In the genomic region with DNA sequence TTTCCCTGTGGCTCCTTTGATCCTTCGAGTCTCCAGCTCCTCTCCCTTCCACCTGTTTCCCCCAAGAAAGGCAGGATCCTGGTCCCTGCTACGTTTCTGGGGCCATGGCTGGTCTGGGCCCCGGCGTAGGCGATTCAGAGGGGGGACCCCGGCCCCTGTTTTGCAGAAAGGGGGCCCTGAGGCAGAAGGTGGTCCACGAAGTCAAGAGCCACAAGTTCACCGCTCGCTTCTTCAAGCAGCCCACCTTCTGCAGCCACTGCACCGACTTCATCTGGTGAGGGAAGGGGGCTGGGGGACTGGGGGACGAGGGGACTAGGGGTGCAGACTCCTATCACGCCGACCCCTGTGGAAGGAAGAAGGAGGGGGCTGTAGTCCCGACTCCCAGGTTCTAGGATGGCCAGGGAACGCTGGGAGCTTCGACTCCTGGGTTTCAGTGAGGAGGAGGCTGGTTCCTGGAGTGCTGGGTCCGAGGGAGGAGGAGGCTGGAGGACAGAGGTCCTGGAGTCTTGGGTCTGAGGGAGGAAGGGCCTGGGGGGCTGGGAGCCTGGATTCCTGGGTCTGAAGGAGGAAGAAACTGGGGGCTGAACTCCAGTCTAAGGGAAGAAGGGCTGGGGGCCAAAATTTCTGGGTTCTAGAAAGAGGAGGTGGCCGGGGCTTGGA, we compare ENCODE assay signal across 10 cellular contexts. TPM values are rescaled to one million over a fixed set of nuclear protein-coding genes. Genes with fewer than 3 reads are reported as not detected.
DNase-seq lines count a peak whose midpoint lies in the region; ATAC-seq, FAIRE-seq and TF ChIP-seq lines count a peak whose summit lies in the region.
"Had no signal": no experiment of that assay in that cellular context is flagged by ENCODE, and none has a peak within 500 bp of the region (broad histone marks: within the 10 kb centered on the region; RNA-seq: fewer than 3 reads in every experiment).

No MANE protein-coding gene starts in this region.

- no peak for TF ChIP-seq EP300 in neural cell (conservative IDR thresholded peaks at IDR 0.05; ENCODE audit: poor library complexity, severe bottlenecking)

- no peaks in the 10 kb centered on the region for H4K20me1 ChIP-seq in neural cell (ENCODE audit: insufficient read depth)

- H3K79me2 ChIP-seq in neural cell (replicated peaks; ENCODE audit: insufficient read depth, low read length) = no peaks in the 10 kb centered on the region

- H3K9me3 Mint-ChIP-seq in Caco-2 (ENCODE audit: unreplicated experiment) = no peaks in the 10 kb centered on the region

- no peaks in the 10 kb centered on the region for H3K36me3 ChIP-seq in Caco-2 (ENCODE audit: control insufficient read depth, insufficient read depth, low read length)
- H3K36me3 ChIP-seq in effector memory CD4-positive, alpha-beta T cell (ENCODE audit: control insufficient read depth, insufficient read depth, low read length) = no peaks in the 10 kb centered on the region
- H3K36me3 ChIP-seq in neural cell (ENCODE audit: insufficient read depth, low read length) = no peaks in the 10 kb centered on the region
- H3K36me3 ChIP-seq: ovary had no signal

- peaks cover 4% of the 10 kb centered on the region for H3K27me3 Mint-ChIP-seq in Caco-2 (ENCODE audit: insufficient read depth, unreplicated experiment)

- TF ChIP-seq RAD21 in neural cell (conservative IDR thresholded peaks at IDR 0.05) = no peak

- H3K4me2 ChIP-seq in neural cell (ENCODE audit: low read length) = peak overlapping the region; percentile 78

- TF ChIP-seq CTCF in Caco-2 (IDR thresholded peaks at IDR 0.05; ENCODE audit: insufficient read depth in 1 of 2, low read depth in 1 of 2, low read length in 1 of 2, severe bottlenecking in 1 of 2, unreplicated experiment in 1 of 2) = peak in 1 of 2 experiments; percentile 3
- peak; percentile 9; the same call in 1 of the 2 replicates for TF ChIP-seq CTCF in LNCAP (IDR thresholded peaks at IDR 0.05)
- TF ChIP-seq CTCF in neural cell (IDR thresholded peaks at IDR 0.05; ENCODE audit: poor library complexity, severe bottlenecking) = peak; percentile 28

- peak overlapping the region; percentile 66 for H3K9ac ChIP-seq in neural cell (ENCODE audit: low read length)

- DNase-seq in Caco-2 = no peak
- no peak for DNase-seq in effector memory CD4-positive, alpha-beta T cell
- no peak for DNase-seq in NCI-H2196 treated with DMSO at 0.1 percent for 48 hours (lab: John Stamatoyannopoulos, UW; ENCODE audit: unreplicated experiment)
- no peak for DNase-seq in GM12891 (ENCODE audit: insufficient read length, low spot score)
- DNase-seq in NCI-H1105 treated with DMSO at 0.1 percent for 48 hours (lab: John Stamatoyannopoulos, UW) = no peak
- DNase-seq: GF-D8 had no signal

- H3K27ac Mint-ChIP-seq in Caco-2 (ENCODE audit: unreplicated experiment) = no peak overlapping the region

- H3K4me1 ChIP-seq in Caco-2 = peaks cover 10% of the 10 kb centered on the region; the same call in 1 of the 2 replicates
- peaks cover 33% of the 10 kb centered on the region for H3K4me1 ChIP-seq in effector memory CD4-positive, alpha-beta T cell (ENCODE audit: control insufficient read depth, insufficient read depth, low read length, poor library complexity, severe bottlenecking)

- TF ChIP-seq POLR2A in GM12891 (IDR thresholded peaks at IDR 0.05; ENCODE audit: low read depth, low read length) = no peak

- H3K4me3 Mint-ChIP-seq in Caco-2 (ENCODE audit: unreplicated experiment) = no peak overlapping the region

- POLR2A ChIA-PET in Caco-2 (lab: Charles Lee) = interaction anchor here (0.6 to 1.7 kb wide), 2 partner anchors 14 to 107 kb away, joined by 5 to 26 read pairs; partner anchors contain the start of gene MYADM

- peaks cover 8% of the 10 kb centered on the region for H3K4me1 Mint-ChIP-seq in Caco-2 (ENCODE audit: low read depth, unreplicated experiment)

- intact Hi-C loops in Caco-2 (cut with micrococcal nuclease; ENCODE audit: unreplicated experiment) = loop anchor here (1.0 to 5.0 kb wide), 5 partner anchors 18 to 142 kb away; no protein-coding TSS in a partner anchor

- no peak for FAIRE-seq in GM12891 (lab: Jason Lieb, UNC)

- no peak overlapping the region for H3K27ac ChIP-seq in effector memory CD4-positive, alpha-beta T cell (ENCODE audit: insufficient read depth, low read length, poor library complexity, severe bottlenecking)
- no peak overlapping the region for H3K27ac ChIP-seq in neural cell (ENCODE audit: low read length)
- H3K27ac ChIP-seq: ovary had no signal

- H3K9me3 ChIP-seq in Caco-2 (no peaks in the 10 kb centered on the region), neural cell (ENCODE audit: low read length) (no peaks in the 10 kb centered on the region)
- no peaks in the 10 kb centered on the region for H3K9me3 ChIP-seq in effector memory CD4-positive, alpha-beta T cell (ENCODE audit: control insufficient read depth, low read length)
- H3K9me3 ChIP-seq: ovary had no signal

- H2AFZ ChIP-seq in neural cell (ENCODE audit: low read depth, low read length) = no peak overlapping the region

- H3K27me3 ChIP-seq in Caco-2 (replicated peaks; ENCODE audit: control insufficient read depth, insufficient read depth, low read length) (no peaks in the 10 kb centered on the region), neural cell (ENCODE audit: insufficient read depth, low read depth, low read length) (no peaks in the 10 kb centered on the region)
- H3K27me3 ChIP-seq in effector memory CD4-positive, alpha-beta T cell (replicated peaks; ENCODE audit: control insufficient read depth, insufficient read depth, low read length, poor library complexity, severe bottlenecking) = peaks cover 43% of the 10 kb centered on the region
- H3K27me3 ChIP-seq: ovary had no signal

- H3K9me2 ChIP-seq in neural cell (ENCODE audit: insufficient read depth, low read length) = no peaks in the 10 kb centered on the region

- peaks cover under 1% of the 10 kb centered on the region for H3K36me3 Mint-ChIP-seq in Caco-2 (ENCODE audit: insufficient read depth, unreplicated experiment)

- no peaks in the 10 kb centered on the region for H3F3A ChIP-seq in neural cell (ENCODE audit: insufficient read depth, low read length, poor library complexity, severe bottlenecking)

- H3K4me3 ChIP-seq in Caco-2 (ENCODE audit: low read depth, low read length) (peak overlapping the region; percentile 44), neural cell (ENCODE audit: low read length) (peak overlapping the region; percentile 70)
- peak overlapping the region; percentile 46 for H3K4me3 ChIP-seq in effector memory CD4-positive, alpha-beta T cell (ENCODE audit: insufficient read depth, low read depth, low read length, poor library complexity, severe bottlenecking)

- CTCF ChIA-PET in Caco-2 (lab: Charles Lee) = interaction anchor here (0.9 to 1.6 kb wide), 6 partner anchors 10 to 149 kb away, joined by 3 to 29 read pairs (median 6); partner anchors contain the start of gene MYADM

- no TSS peak for BruUV-seq in Caco-2 (replicated peaks; lab: Mats Ljungman, UMichigan)

- no peak for ATAC-seq in HG02938 (IDR thresholded peaks at IDR 0.05; ENCODE audit: unreplicated experiment)

TF ChIP-seq in neural cell, 6 proteins besides CTCF, POLR2A, EP300 and RAD21 (continues in another document):
- no peak for TF ChIP-seq SMC3 (conservative IDR thresholded peaks at IDR 0.05; ENCODE audit: poor library complexity)

TF ChIP-seq in GM12891, 5 proteins besides CTCF, POLR2A, EP300 and RAD21:
- no peak for TF ChIP-seq POLR2AphosphoS5 (IDR thresholded peaks at IDR 0.05; ENCODE audit: low read depth, low read length)
- no peak for TF ChIP-seq PAX5 (IDR thresholded peaks at IDR 0.05; ENCODE audit: insufficient read depth, low read length, severe bottlenecking)
- TF ChIP-seq POU2F2 (IDR thresholded peaks at IDR 0.05; ENCODE audit: low read depth, low read length) = no peak
- TF ChIP-seq SPI1 (IDR thresholded peaks at IDR 0.05; ENCODE audit: low read depth, low read length) = no peak
- no peak for TF ChIP-seq TAF1 (IDR thresholded peaks at IDR 0.05; ENCODE audit: low read depth, low read length)
TF ChIP-seq in GM12891: peak in this region for 0.

RNA-seq across cellular contexts. Expression of gene PRKCG, which starts 0.5 kb away (rescaled TPM):
- total RNA-seq in Caco-2 (2022) = 1.7 and 2.6 TPM in 2 replicates
- 0.99 and 2.2 TPM in 2 replicates for polyA plus RNA-seq in neural cell
- polyA minus RNA-seq in neural cell = 3.0 and 5.4 TPM in 2 replicates
- not detected for polyA plus RNA-seq in GM12891 (2012; ENCODE audit: low read depth, missing spikeins)

RNA-seq across cellular contexts. Expression of gene MYADM, which starts 14.8 kb away (rescaled TPM):
- total RNA-seq in Caco-2 (2022) = 115 and 132 TPM in 2 replicates
- 2.5 and 4.5 TPM in 2 replicates for polyA plus RNA-seq in neural cell
- 5.1 and 6.5 TPM in 2 replicates for polyA minus RNA-seq in neural cell
- 0.08 TPM for polyA plus RNA-seq in GM12891 (2012; ENCODE audit: low read depth, missing spikeins)

RNA-seq across cellular contexts. Expression of gene CACNG7, which starts 26.6 kb away (rescaled TPM):
- not detected in 2 replicates for total RNA-seq in Caco-2 (2022)
- 27.8 and 37.0 TPM in 2 replicates for polyA plus RNA-seq in neural cell
- polyA minus RNA-seq in neural cell = 25.4 and 29.2 TPM in 2 replicates
- polyA plus RNA-seq in GM12891 (2012; ENCODE audit: low read depth, missing spikeins) = not detected
- total RNA-seq: ovary had no signal

RNA-seq across cellular contexts. Expression of gene NLRP12, which starts 58.4 kb away (rescaled TPM):
- not detected in 2 replicates for total RNA-seq in Caco-2 (2022)
- polyA plus RNA-seq in neural cell = not detected in 2 replicates
- polyA minus RNA-seq in neural cell = not detected in 2 replicates
- polyA plus RNA-seq in GM12891 (2012; ENCODE audit: low read depth, missing spikeins) = not detected
